Comparison of ENCODE assay signal across 9 cellular contexts in genomic region chr6:170289971-170290305, GRCh38. TPM values are rescaled to one million over a fixed set of nuclear protein-coding genes. Genes with fewer than 3 reads are reported as not detected.
DNase-seq lines count a peak whose midpoint lies in the region; ATAC-seq and TF ChIP-seq lines count a peak whose summit lies in the region.
"Had no signal": no experiment of that assay in that cellular context is flagged by ENCODE, and none has a peak within 500 bp of the region (broad histone marks: within the 10 kb centered on the region; RNA-seq: fewer than 3 reads in every experiment).

No MANE protein-coding gene starts in this region.

- in situ Hi-C loops in astrocyte of the cerebellum (cut with HindIII; ENCODE audit: low sequenced_read_pairs): no loop called here
- in situ Hi-C loops in transverse colon (cut with MboI; ENCODE audit: low pct_ligation_motif_present in 1 of 4, low pct_unique_long_range_greater_than_20kb in 1 of 4, low sequenced_read_pairs in 3 of 4): no loop called here

- peaks cover 54% of the 10 kb centered on the region for H3K27me3 Mint-ChIP-seq in activated CD4-positive, alpha-beta T cell treated with anti-CD3 and anti-CD28 coated beads for 36 hours

- no peaks in the 10 kb centered on the region for H3K9me3 ChIP-seq in liver (ENCODE audit: control insufficient read depth in 4 of 4, low read length in 3 of 4)
- no peaks in the 10 kb centered on the region for H3K9me3 ChIP-seq in transverse colon

- H3K9me3 Mint-ChIP-seq in activated CD4-positive, alpha-beta T cell treated with anti-CD3 and anti-CD28 coated beads for 36 hours (ENCODE audit: low read depth): no peaks in the 10 kb centered on the region

- H3K4me3 ChIP-seq in astrocyte of the cerebellum (ENCODE audit: low read depth, low read length) (peak overlapping the region; percentile 53), liver (ENCODE audit: low read depth in 1 of 3, low read length in 3 of 3) (peak overlapping the region in 2 of 3 donors; percentile 64 to 69), transverse colon (peak overlapping the region; percentile 50 to 72 (median 68))

- DNase-seq in activated CD4-positive, alpha-beta T cell treated with anti-CD3 and anti-CD28 coated beads for 36 hours: peak; percentile 25
- DNase-seq in activated CD4-positive, alpha-beta T cell treated with anti-CD3 and anti-CD28 coated beads, Interleukin-2, amount 50 U/mL, for 1 hour: no peak
- DNase-seq in astrocyte of the cerebellum (ENCODE audit: low read depth) (no peak), transverse colon (no peak), SW480 (ENCODE audit: low spot score) (no peak)
- DNase-seq in effector CD4-positive, alpha-beta T cell: no peak

- TF ChIP-seq EP300 in transverse colon (IDR thresholded peaks at IDR 0.05; ENCODE audit: low read depth): no peak

- 3% methylated on average over 41 of the region's 41 CpGs for WGBS in liver
- 0% methylated on average over 28 of the region's 41 CpGs; no CpG with 5 or more reads in 1 of the 2 donors for WGBS in transverse colon (ENCODE audit: low coverage in 1 of 2), 2 donors

- peaks cover 36% of the 10 kb centered on the region for H3K4me1 Mint-ChIP-seq in activated CD4-positive, alpha-beta T cell treated with anti-CD3 and anti-CD28 coated beads for 36 hours

- CTCF ChIA-PET in activated CD4-positive, alpha-beta T cell treated with anti-CD3 and anti-CD28 coated beads for 36 hours (lab: Charles Lee): no interaction called here

- peak overlapping the region; percentile 77 for H3K4me3 Mint-ChIP-seq in activated CD4-positive, alpha-beta T cell treated with anti-CD3 and anti-CD28 coated beads for 36 hours

- POLR2A ChIA-PET in activated CD4-positive, alpha-beta T cell treated with anti-CD3 and anti-CD28 coated beads for 36 hours (lab: Charles Lee): no interaction called here

- H3K27ac ChIP-seq in liver (ENCODE audit: low read depth in 1 of 2, low read length in 2 of 2) (peak overlapping the region; percentile 53 to 57), transverse colon (peak overlapping the region; percentile 74 to 86 (median 85))

- TF ChIP-seq CTCF in astrocyte of the cerebellum (IDR thresholded peaks at IDR 0.05; ENCODE audit: low read depth, low read length, missing control alignments) (no peak), liver (IDR thresholded peaks at IDR 0.05; ENCODE audit: low read depth, low read length, missing input control) (no peak), transverse colon (IDR thresholded peaks at IDR 0.05) (no peak)

- peak; percentile 4 for ATAC-seq in activated CD4-positive, alpha-beta T cell treated with anti-CD3 and anti-CD28 coated beads for 36 hours
- ATAC-seq in HG02623 (IDR thresholded peaks at IDR 0.05; ENCODE audit: unreplicated experiment): no peak

- intact Hi-C loops in activated CD4-positive, alpha-beta T cell treated with anti-CD3 and anti-CD28 coated beads for 36 hours (cut with DNase I, micrococcal nuclease): loop anchor here (2.0 to 5.0 kb wide), 7 partner anchors 17 to 498 kb away; partner anchors contain the start of gene FAM120B (in 1 of the 2)
- intact Hi-C loops in transverse colon (cut with DNase I; ENCODE audit: low total_unique reads): no loop called here

- H3K36me3 Mint-ChIP-seq in activated CD4-positive, alpha-beta T cell treated with anti-CD3 and anti-CD28 coated beads for 36 hours (ENCODE audit: low read depth): peaks cover 2% of the 10 kb centered on the region

- H3K36me3 ChIP-seq in liver (ENCODE audit: control insufficient read depth in 4 of 4, insufficient read depth in 3 of 4, low read depth in 1 of 4, low read length in 3 of 4) (peaks cover 0 to 2% (median 0%) of the 10 kb centered on the region in 4 donors), transverse colon (no peaks in the 10 kb centered on the region)

- H3K27me3 ChIP-seq in liver (ENCODE audit: control insufficient read depth in 4 of 4, insufficient read depth in 4 of 4, low read length in 3 of 4) (peaks cover 0 to 13% (median 9%) of the 10 kb centered on the region in 4 donors), transverse colon (peaks cover 76% of the 10 kb centered on the region)

- no peak overlapping the region for H3K27ac Mint-ChIP-seq in activated CD4-positive, alpha-beta T cell treated with anti-CD3 and anti-CD28 coated beads for 36 hours

- H3K9ac ChIP-seq in liver (ENCODE audit: low read depth in 1 of 2, low read length in 2 of 2): no peak overlapping the region

- no peak for TF ChIP-seq RAD21 in liver (IDR thresholded peaks at IDR 0.05)

- TF ChIP-seq POLR2A in transverse colon (IDR thresholded peaks at IDR 0.05): no peak

- H3K4me1 ChIP-seq in liver (ENCODE audit: control insufficient read depth in 4 of 4, insufficient read depth in 4 of 4, low read length in 3 of 4) (peaks cover 10 to 58% (median 25%) of the 10 kb centered on the region in 4 donors), transverse colon (peaks cover 10 to 59% (median 48%) of the 10 kb centered on the region in 4 donors)

TF ChIP-seq in liver, 16 proteins besides CTCF, POLR2A, EP300 and RAD21:
- TF ChIP-seq SP1 (IDR thresholded peaks at IDR 0.05) (no peak), HNF4A (conservative IDR thresholded peaks at IDR 0.05) (no peak), GABPA (IDR thresholded peaks at IDR 0.05 in 1 of 2, conservative IDR thresholded peaks at IDR 0.05 in 1 of 2) (no peak), HNF4G (IDR thresholded peaks at IDR 0.05) (no peak), REST (IDR thresholded peaks at IDR 0.05) (no peak), MAX (IDR thresholded peaks at IDR 0.05) (no peak), YY1 (IDR thresholded peaks at IDR 0.05) (no peak), ATF3 (IDR thresholded peaks at IDR 0.05) (no peak), RXRA (IDR thresholded peaks at IDR 0.05) (no peak), FOXA2 (IDR thresholded peaks at IDR 0.05) (no peak), TAF1 (conservative IDR thresholded peaks at IDR 0.05) (no peak), NR2F2 (IDR thresholded peaks at IDR 0.05) (no peak), EGR1 (IDR thresholded peaks at IDR 0.05; ENCODE audit: low read depth in 2 of 2) (no peak), JUND (IDR thresholded peaks at IDR 0.05) (no peak), FOXA1 (IDR thresholded peaks at IDR 0.05) (no peak), ZBTB33 (IDR thresholded peaks at IDR 0.05) (no peak)

RNA-seq across cellular contexts. Expression of gene DLL1, which starts 0.9 kb away (rescaled TPM):
- under 1 TPM; 0.54 to 0.91 TPM for total RNA-seq in activated CD4-positive, alpha-beta T cell treated with anti-CD3 and anti-CD28 coated beads for 36 hours
- 1 to 10 TPM; 1.8 to 2.3 TPM for total RNA-seq in liver
- polyA plus RNA-seq in liver: 1 to 10 TPM; 1.0 to 1.5 TPM
- 10 to 100 TPM; 15.0 to 46.2 (median 25.9) TPM for total RNA-seq in transverse colon
- total RNA-seq: T-helper 1 cell treated with Interleukin-12 subunit alpha and Interleukin-12 subunit beta and Interleukin-4 antibody, amounts not matched to agents 30 ng/mL and 1 ng/mL, for 36 hours had no signal

RNA-seq across cellular contexts. Expression of gene FAM120B, which starts 16.6 kb away (rescaled TPM):
- total RNA-seq in activated CD4-positive, alpha-beta T cell treated with anti-CD3 and anti-CD28 coated beads for 36 hours: 10 to 100 TPM; 21.9 to 26.3 TPM
- total RNA-seq in liver (10 to 100 TPM; 10.5 to 11.1 TPM), transverse colon (10 to 100 TPM; 24.7 to 35.9 (median 26.7) TPM)
- 1 to 10 TPM; 6.0 to 7.7 TPM for polyA plus RNA-seq in liver

Comparison
In these comparisons a context has a peak if more than half of its experiments do, and no peak if none do; other contexts are left out.
1. RNA of gene DLL1, which starts 0.9 kb away (total RNA-seq): 15.0 to 46.2 TPM in transverse colon; 1.8 to 2.3 TPM in liver and 0.54 to 0.91 TPM in activated CD4-positive, alpha-beta T cell treated with anti-CD3 and anti-CD28 coated beads for 36 hours; every median in the first group is over 4 times any median in the second.
2. Peak in every context shown above with its lines, with median percentiles within 50 percentile points of each other: H3K4me3 ChIP-seq.